18 cellular contexts compared by ENCODE assay signal in the genomic region with DNA sequence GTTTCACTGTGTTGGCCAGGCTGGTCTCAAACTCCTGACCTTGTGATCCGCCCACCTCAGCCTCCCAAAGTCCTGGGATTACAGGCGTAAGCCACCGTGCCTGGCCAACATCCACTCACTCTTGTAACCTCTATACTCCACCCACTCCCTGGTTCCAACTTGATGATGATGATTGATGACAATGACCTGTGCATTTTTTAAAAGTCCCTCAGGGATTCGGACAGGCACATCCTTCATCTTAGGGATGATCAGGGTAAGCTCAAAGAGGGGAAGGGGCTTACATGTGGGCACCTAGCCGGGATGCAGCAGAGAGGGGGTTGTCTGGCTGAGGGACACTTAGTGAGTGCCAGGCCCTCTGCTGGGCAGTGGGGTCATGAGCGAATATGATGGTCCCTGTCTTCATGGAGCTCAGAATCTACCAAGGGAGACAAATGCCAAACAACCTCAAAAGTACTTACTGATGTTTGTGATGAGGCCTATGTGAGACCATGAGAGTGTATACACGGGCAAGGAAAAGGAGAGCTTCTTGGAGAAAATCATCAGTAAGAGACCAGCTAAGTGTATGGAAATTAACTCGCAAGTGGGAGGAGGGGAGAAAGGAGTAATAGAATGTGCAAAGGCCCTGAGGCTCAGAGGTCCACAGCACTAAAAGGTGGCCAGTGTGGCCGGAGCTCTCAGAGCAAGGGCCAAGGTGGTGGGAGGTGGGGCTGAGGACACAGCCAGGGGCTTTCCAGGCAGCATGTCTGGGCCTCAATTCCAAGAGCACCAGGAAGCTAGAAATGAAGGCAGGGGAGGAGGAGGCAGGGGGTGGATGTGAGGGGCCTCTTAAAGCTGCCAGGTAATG. TPM values are rescaled to one million over a fixed set of nuclear protein-coding genes. Genes with fewer than 3 reads are reported as not detected.
DNase-seq lines count a peak whose midpoint lies in the region; ATAC-seq and TF ChIP-seq lines count a peak whose summit lies in the region.
"Had no signal": no experiment of that assay in that cellular context is flagged by ENCODE, and none has a peak within 500 bp of the region (broad histone marks: within the 10 kb centered on the region; RNA-seq: fewer than 3 reads in every experiment).

No MANE protein-coding gene starts in this region.

- DNase-seq in DMS114 treated with DMSO at 0.1 percent for 48 hours (lab: John Stamatoyannopoulos, UW; ENCODE audit: unreplicated experiment) (peak; percentile 18), HFFc6 (no peak), choroid plexus epithelial cell (ENCODE audit: low read depth) (no peak), retinal pigment epithelial cell (ENCODE audit: low read depth) (no peak), Right ventricle myocardium superior (no peak), cardiac septum (ENCODE audit: low spot score) (no peak)
- DNase-seq: activated CD8-positive, alpha-beta T cell treated with anti-CD3 and anti-CD28 coated beads, Interleukin-2, amount 10 ng/mL, durations not matched to agents 7 days and 5 days; CD8-positive, alpha-beta memory T cell; effector memory CD8-positive, alpha-beta T cell; kidney; Peyer's patch; stimulated activated CD4-positive, alpha-beta T cell treated with anti-CD3 and anti-CD28 coated beads, Interleukin-15, amount 100 ng/mL, for 24 hours; stimulated activated naive CD4-positive, alpha-beta T cell treated with Interleukin-2 at 50 U/mL for 16 hours had no signal

- H3K27ac Mint-ChIP-seq in HFFc6 = no peak overlapping the region
- H3K27ac Mint-ChIP-seq: activated CD8-positive, alpha-beta T cell treated with anti-CD3 and anti-CD28 coated beads, Interleukin-2, amount 10 ng/mL, durations not matched to agents 7 days and 5 days; effector memory CD8-positive, alpha-beta T cell had no signal

- H3K9me3 Mint-ChIP-seq in HFFc6 = no peaks in the 10 kb centered on the region
- H3K9me3 Mint-ChIP-seq: CD8-positive, alpha-beta memory T cell; effector memory CD8-positive, alpha-beta T cell had no signal

- no peak overlapping the region for H3K4me3 Mint-ChIP-seq in HFFc6
- H3K4me3 Mint-ChIP-seq: activated CD8-positive, alpha-beta T cell treated with anti-CD3 and anti-CD28 coated beads, Interleukin-2, amount 10 ng/mL, durations not matched to agents 7 days and 5 days; effector memory CD8-positive, alpha-beta T cell had no signal

- TF ChIP-seq CTCF in HFFc6 (IDR thresholded peaks at IDR 0.05) (peak; percentile 35), choroid plexus epithelial cell (conservative IDR thresholded peaks at IDR 0.05; ENCODE audit: low read depth, low read length) (peak; percentile 17), retinal pigment epithelial cell (conservative IDR thresholded peaks at IDR 0.05; ENCODE audit: low read depth, low read length) (peak; percentile 24)

- H3K4me3 ChIP-seq in choroid plexus epithelial cell (ENCODE audit: low read depth, low read length) (no peak overlapping the region), retinal pigment epithelial cell (ENCODE audit: low read length) (no peak overlapping the region)
- H3K4me3 ChIP-seq: cardiac muscle cell, hepatocyte, Peyer's patch, tibial nerve had no signal

- ATAC-seq in Right ventricle myocardium superior (ENCODE audit: poor library complexity) (no peak), HG03175 (IDR thresholded peaks at IDR 0.05; ENCODE audit: unreplicated experiment) (no peak)
- ATAC-seq: activated CD8-positive, alpha-beta T cell treated with anti-CD3 and anti-CD28 coated beads, Interleukin-2, amount 10 ng/mL, durations not matched to agents 7 days and 5 days; effector memory CD8-positive, alpha-beta T cell had no signal

- intact Hi-C loops in Right ventricle myocardium superior (cut with DNase I) = loop anchor here (10.0 kb wide), 1 partner anchor 314 kb away; no protein-coding TSS in a partner anchor
- intact Hi-C loops in cardiac septum (cut with DNase I) = no loop called here

- H3K4me1 Mint-ChIP-seq in HFFc6 (ENCODE audit: low read depth) = peaks cover 15% of the 10 kb centered on the region

- no peaks in the 10 kb centered on the region for H3K36me3 Mint-ChIP-seq in HFFc6 (ENCODE audit: low read depth)
- H3K36me3 Mint-ChIP-seq: CD8-positive, alpha-beta memory T cell had no signal

- peaks cover 39% of the 10 kb centered on the region for H3K27me3 Mint-ChIP-seq in HFFc6 (ENCODE audit: insufficient read depth)

RNA-seq across cellular contexts. Expression of a gene that starts 27.4 kb away (rescaled TPM):
- not detected for total RNA-seq in HFFc6 (2021; fragmentation: NEBNext Ultra II Directional; extraction: Animal tissue kit (Norgen Biotek cat#: 25700))
- total RNA-seq in Right ventricle myocardium superior (not detected), cardiac septum (0.19 TPM)
- total RNA-seq: activated CD8-positive, alpha-beta T cell treated with anti-CD3 and anti-CD28 coated beads, Interleukin-2, amount 10 ng/mL, durations not matched to agents 7 days and 5 days; CD8-positive, alpha-beta memory T cell; hepatocyte; kidney; Peyer's patch; renal cortical epithelial cell; tibial nerve had no signal
